20 cellular contexts compared by ENCODE assay signal in genomic region chrX:47226531-47227333, GRCh38. TPM values are rescaled to one million over a fixed set of nuclear protein-coding genes. Genes with fewer than 3 reads are reported as not detected.
DNase-seq lines count a peak whose midpoint lies in the region; ATAC-seq and TF ChIP-seq lines count a peak whose summit lies in the region.
"Had no signal": no experiment of that assay in that cellular context is flagged by ENCODE, and none has a peak within 500 bp of the region (broad histone marks: within the 10 kb centered on the region; RNA-seq: fewer than 3 reads in every experiment).

No MANE protein-coding gene starts in this region.

- ATAC-seq in right cardiac atrium: no peak
- no peak for ATAC-seq in T-helper 17 cell
- ATAC-seq in effector memory CD8-positive, alpha-beta T cell (replicated peaks): no peak

- peak overlapping the region; percentile 27 for H3K27ac Mint-ChIP-seq in T-helper 17 cell
- H3K27ac Mint-ChIP-seq in effector memory CD8-positive, alpha-beta T cell: peak overlapping the region; percentile 44 to 49
- no peak overlapping the region for H3K27ac Mint-ChIP-seq in mesothelial cell of epicardium
- no peak overlapping the region for H3K27ac Mint-ChIP-seq in T-helper 2 cell treated with Interferon-gamma antibody and Interleukin-4, amounts not matched to agents 5 μg/mL and 100 μg/mL, for 36 hours
- H3K27ac Mint-ChIP-seq: IgD-negative memory B cell had no signal

- H3K27me3 Mint-ChIP-seq in T-helper 17 cell (no peaks in the 10 kb centered on the region), mesothelial cell of epicardium (ENCODE audit: low read depth) (no peaks in the 10 kb centered on the region)
- no peaks in the 10 kb centered on the region for H3K27me3 Mint-ChIP-seq in effector memory CD8-positive, alpha-beta T cell
- H3K27me3 Mint-ChIP-seq in T-helper 2 cell treated with Interferon-gamma antibody and Interleukin-4, amounts not matched to agents 5 μg/mL and 100 μg/mL, for 36 hours (ENCODE audit: low read depth): no peaks in the 10 kb centered on the region
- H3K27me3 Mint-ChIP-seq: CD4-positive, CD25-positive, alpha-beta regulatory T cell; IgD-negative memory B cell had no signal

- H3K27ac ChIP-seq in right cardiac atrium (ENCODE audit: low read length) (no peak overlapping the region), sigmoid colon (no peak overlapping the region)
- H3K27ac ChIP-seq: Peyer's patch had no signal

- no peaks in the 10 kb centered on the region for H3K4me1 ChIP-seq in right cardiac atrium (ENCODE audit: control insufficient read depth, insufficient read depth, low read length)
- H3K4me1 ChIP-seq in sigmoid colon: no peaks in the 10 kb centered on the region
- H3K4me1 ChIP-seq: BE2C, Peyer's patch had no signal

- no peaks in the 10 kb centered on the region for H3K27me3 ChIP-seq in right cardiac atrium (ENCODE audit: control insufficient read depth, insufficient read depth)
- no peaks in the 10 kb centered on the region for H3K27me3 ChIP-seq in sigmoid colon
- H3K27me3 ChIP-seq: BE2C, Peyer's patch had no signal

- H3K36me3 Mint-ChIP-seq in T-helper 17 cell (ENCODE audit: low read depth) (peaks cover 2% of the 10 kb centered on the region), mesothelial cell of epicardium (peaks cover 38% of the 10 kb centered on the region)
- H3K36me3 Mint-ChIP-seq in effector memory CD8-positive, alpha-beta T cell (ENCODE audit: insufficient read depth): peaks cover 57% of the 10 kb centered on the region
- peaks cover 41% of the 10 kb centered on the region for H3K36me3 Mint-ChIP-seq in T-helper 2 cell treated with Interferon-gamma antibody and Interleukin-4, amounts not matched to agents 5 μg/mL and 100 μg/mL, for 36 hours (ENCODE audit: low read depth)

- no peak for TF ChIP-seq CTCF in sigmoid colon (IDR thresholded peaks at IDR 0.05)
- TF ChIP-seq CTCF in mesothelial cell of epicardium (IDR thresholded peaks at IDR 0.05; ENCODE audit: unreplicated experiment): no peak

- H3K4me3 Mint-ChIP-seq in T-helper 17 cell: peak overlapping the region; percentile 59
- H3K4me3 Mint-ChIP-seq in effector memory CD8-positive, alpha-beta T cell: no peak overlapping the region
- no peak overlapping the region for H3K4me3 Mint-ChIP-seq in mesothelial cell of epicardium
- H3K4me3 Mint-ChIP-seq in T-helper 2 cell treated with Interferon-gamma antibody and Interleukin-4, amounts not matched to agents 5 μg/mL and 100 μg/mL, for 36 hours: no peak overlapping the region

- no peaks in the 10 kb centered on the region for H3K9me3 Mint-ChIP-seq in effector memory CD8-positive, alpha-beta T cell
- no peaks in the 10 kb centered on the region for H3K9me3 Mint-ChIP-seq in mesothelial cell of epicardium
- no peaks in the 10 kb centered on the region for H3K9me3 Mint-ChIP-seq in T-helper 2 cell treated with Interferon-gamma antibody and Interleukin-4, amounts not matched to agents 5 μg/mL and 100 μg/mL, for 36 hours
- H3K9me3 Mint-ChIP-seq: IgD-negative memory B cell had no signal

- 85% methylated on average over 19 of the region's 19 CpGs for WGBS in right cardiac atrium
- 89 to 95% methylated on average over 19 of the region's 19 CpGs for WGBS in sigmoid colon, 2 donors

- TF ChIP-seq POLR2A in sigmoid colon (IDR thresholded peaks at IDR 0.05): no peak

- H3K9me3 ChIP-seq in right cardiac atrium (ENCODE audit: control insufficient read depth, low read length) (no peaks in the 10 kb centered on the region), T-helper 17 cell (ENCODE audit: control insufficient read depth, low read length, poor library complexity, severe bottlenecking) (no peaks in the 10 kb centered on the region), sigmoid colon (no peaks in the 10 kb centered on the region)
- H3K9me3 ChIP-seq: BE2C, Peyer's patch had no signal

- TF ChIP-seq EP300 in sigmoid colon (IDR thresholded peaks at IDR 0.05): no peak

- H3K4me1 Mint-ChIP-seq in T-helper 17 cell (peaks cover 6% of the 10 kb centered on the region), mesothelial cell of epicardium (no peaks in the 10 kb centered on the region)
- H3K4me1 Mint-ChIP-seq in effector memory CD8-positive, alpha-beta T cell (ENCODE audit: low read depth in 2 of 2): peaks cover 5 to 6% of the 10 kb centered on the region in 2 donors
- H3K4me1 Mint-ChIP-seq in T-helper 2 cell treated with Interferon-gamma antibody and Interleukin-4, amounts not matched to agents 5 μg/mL and 100 μg/mL, for 36 hours (ENCODE audit: low read depth): peaks cover 2% of the 10 kb centered on the region

- H3K4me3 ChIP-seq in right cardiac atrium (ENCODE audit: low read length): no peak overlapping the region
- no peak overlapping the region for H3K4me3 ChIP-seq in sigmoid colon
- H3K4me3 ChIP-seq: Peyer's patch had no signal

- H3K36me3 ChIP-seq in sigmoid colon: peaks cover 19 to 65% (median 33%) of the 10 kb centered on the region in 4 donors

- DNase-seq in cardiac septum (ENCODE audit: low spot score) (peak; percentile 62), right cardiac atrium (no peak), T-helper 17 cell (no peak), sigmoid colon (peak; percentile 55), mesothelial cell of epicardium (ENCODE audit: low spot score in 2 of 2, unreplicated experiment in 2 of 2) (no peak), hepatic stellate cell (ENCODE audit: low spot score) (no peak)
- DNase-seq in effector memory CD8-positive, alpha-beta T cell: no peak
- no peak for DNase-seq in T-helper 2 cell treated with Interferon-gamma antibody and Interleukin-4, amounts not matched to agents 5 μg/mL and 100 μg/mL, for 36 hours (ENCODE audit: low spot score)
- DNase-seq: BE2C; CD4-positive, CD25-positive, alpha-beta regulatory T cell; EL; GF-D8; MV-4-11; NCI-H1105 treated with DMSO at 0.1 percent for 48 hours; NCI-H2081; NCI-H2171 treated with DMSO at 0.1 percent for 48 hours; NCI-H524 treated with DMSO at 0.1 percent for 48 hours; NCI-H82 had no signal

- intact Hi-C loops in cardiac septum (cut with DNase I) (no loop called here), right cardiac atrium (cut with DNase I) (no loop called here), sigmoid colon (cut with DNase I) (no loop called here)

RNA-seq across cellular contexts. Expression of gene USP11, which starts 6.1 kb away (rescaled TPM):
- 64.9 TPM for total RNA-seq in cardiac septum
- total RNA-seq in right cardiac atrium: 10 to 100 TPM; 59.6 to 70.4 (median 60.9) TPM
- 28.3 TPM for polyA plus RNA-seq in right cardiac atrium
- 10 to 100 TPM; 42.0 to 42.9 TPM for total RNA-seq in T-helper 17 cell
- total RNA-seq in sigmoid colon: 10 to 100 TPM; 18.9 to 37.7 (median 35.3) TPM
- 10 to 100 TPM in 1 of 3 donors, 1 to 10 TPM in 2; 4.9 to 21.8 (median 6.6) TPM for polyA plus RNA-seq in sigmoid colon
- total RNA-seq in mesothelial cell of epicardium: 315 to 337 TPM (median 315 TPM) in 3 replicates

RNA-seq across cellular contexts. Expression of gene CDK16, which starts 8.3 kb away (rescaled TPM):
- total RNA-seq in cardiac septum (177 TPM), right cardiac atrium (100 to 1,000 TPM; 108 to 164 (median 120) TPM), T-helper 17 cell (100 to 1,000 TPM; 123 to 145 TPM), sigmoid colon (10 to 100 TPM; 43.8 to 55.9 (median 45.6) TPM), mesothelial cell of epicardium (216 to 226 TPM (median 221 TPM) in 3 replicates)
- polyA plus RNA-seq in right cardiac atrium (104 TPM), sigmoid colon (10 to 100 TPM; 35.4 to 64.6 (median 46.5) TPM)

RNA-seq across cellular contexts. Expression of gene UBA1, which starts 33.1 kb away (rescaled TPM):
- total RNA-seq in cardiac septum (160 TPM), right cardiac atrium (100 to 1,000 TPM; 109 to 130 (median 114) TPM), T-helper 17 cell (100 to 1,000 TPM; 109 to 112 TPM), sigmoid colon (100 to 1,000 TPM in 1 of 4 donors, 10 to 100 TPM in 3; 74.9 to 112 (median 80.7) TPM), mesothelial cell of epicardium (349 to 350 TPM (median 350 TPM) in 3 replicates)
- polyA plus RNA-seq in right cardiac atrium (79.5 TPM), sigmoid colon (100 to 1,000 TPM in 1 of 3 donors, 10 to 100 TPM in 2; 72.7 to 126 (median 84.2) TPM)

Comparison
In these comparisons a context has a peak if more than half of its experiments do, and no peak if none do; other contexts are left out.
1. DNase-seq: peak in cardiac septum (single experiment) and sigmoid colon (single experiment); none in right cardiac atrium (0 of 3), T-helper 17 cell (0 of 3), effector memory CD8-positive, alpha-beta T cell (0 of 3), mesothelial cell of epicardium (0 of 2), hepatic stellate cell (single experiment) and T-helper 2 cell treated with Interferon-gamma antibody and Interleukin-4, amounts not matched to agents 5 μg/mL and 100 μg/mL, for 36 hours (single experiment).
2. H3K27ac Mint-ChIP-seq: peak in T-helper 17 cell (single experiment) and effector memory CD8-positive, alpha-beta T cell (2 of 2); none in mesothelial cell of epicardium (single experiment) and T-helper 2 cell treated with Interferon-gamma antibody and Interleukin-4, amounts not matched to agents 5 μg/mL and 100 μg/mL, for 36 hours (single experiment).